Comparison of ENCODE assay signal across 9 cellular contexts in genomic region chr12:21118760-21119159, GRCh38. TPM values are rescaled to one million over a fixed set of nuclear protein-coding genes. Genes with fewer than 3 reads are reported as not detected.
"Had no signal": no experiment of that assay in that cellular context is flagged by ENCODE, and none has a peak within 500 bp of the region (broad histone marks: within the 10 kb centered on the region; RNA-seq: fewer than 3 reads in every experiment).

No MANE protein-coding gene starts in this region.

- DNase-seq: GDM1, GF-D8 had no signal

- ATAC-seq: GM12878 had no signal

- H3K4me3 ChIP-seq: GM12878 had no signal

- FAIRE-seq: G401.6, GM12878, GM12891, GM12892, GM18507, GM19239 had no signal

RNA-seq across cellular contexts. Expression of gene SLCO1B1, which starts 12.2 kb away (rescaled TPM):
- total RNA-seq: G401, GM12878 had no signal
